10 cellular contexts compared by ENCODE assay signal in the genomic region with DNA sequence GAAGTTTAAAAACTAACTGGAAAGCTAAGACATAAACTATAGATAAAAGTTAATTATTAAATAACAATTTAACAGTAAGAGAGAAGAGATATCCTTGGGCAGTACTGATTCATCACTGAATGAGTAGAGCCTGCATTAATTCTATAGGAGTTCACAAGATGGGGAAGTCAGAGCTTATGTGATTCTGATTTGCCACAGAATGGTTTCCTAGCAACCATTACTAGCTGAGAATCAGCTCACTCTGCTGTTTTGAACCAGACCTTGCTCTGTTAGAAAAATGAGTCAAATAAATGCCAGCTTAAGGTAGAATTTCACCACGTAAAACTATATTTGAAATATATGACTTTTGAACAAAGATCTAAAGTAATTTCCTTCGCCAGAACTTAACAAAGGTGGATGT.
DNase-seq lines count a peak whose midpoint lies in the region; ATAC-seq and TF ChIP-seq lines count a peak whose summit lies in the region.
"Had no signal": no experiment of that assay in that cellular context is flagged by ENCODE, and none has a peak within 500 bp of the region (broad histone marks: within the 10 kb centered on the region; RNA-seq: fewer than 3 reads in every experiment).

No MANE protein-coding gene starts in this region.

- H3F3A ChIP-seq in Loucy (ENCODE audit: low read depth) = peaks cover 23% of the 10 kb centered on the region
- no peaks in the 10 kb centered on the region for H3F3A ChIP-seq in smooth muscle cell (ENCODE audit: low read depth)

- WGBS in smooth muscle cell (ENCODE audit: low lambda C conversion rate) = 91% methylated on average over 2 of the region's 2 CpGs

- peak; percentile 62 for ATAC-seq in stimulated activated memory B cell treated with anti-CD40 and anti-IgM and Interleukin-4, amounts not matched to agents 10 μg/mL and 1 μg/mL and 100 μg/mL, for 72 hours

- H2AFZ ChIP-seq in Loucy (ENCODE audit: low read length) (no peak overlapping the region; the same call in 1 of the 2 replicates), smooth muscle cell (ENCODE audit: low read depth) (no peak overlapping the region)

- H3K4me1 Mint-ChIP-seq in activated T-cell treated with anti-CD3 and anti-CD28 coated beads, Interleukin-2, amount 50 U/mL, for 24 hours (ENCODE audit: low read depth) = peaks cover 79% of the 10 kb centered on the region
- H3K4me1 Mint-ChIP-seq in activated T-helper 2 cell treated with anti-CD3 and anti-CD28 coated beads, Interferon-gamma antibody, Interleukin-2, Interleukin-4, amounts not matched to agents 10 μg/mL and 5 μg/mL and 100 μg/mL, durations not matched to agents 14 hours and 24 hours and 36 hours (ENCODE audit: low read depth) = peaks cover 67% of the 10 kb centered on the region
- H3K4me1 Mint-ChIP-seq in stimulated activated memory B cell treated with anti-CD40 and anti-IgM and Interleukin-4, amounts not matched to agents 10 μg/mL and 1 μg/mL and 100 μg/mL, for 72 hours = peaks cover 19% of the 10 kb centered on the region
- H3K4me1 Mint-ChIP-seq in CD14-positive monocyte = peaks cover 4% of the 10 kb centered on the region

- H3K9ac ChIP-seq in Loucy (ENCODE audit: low read depth, low read length, poor library complexity, severe bottlenecking) (peak overlapping the region; percentile 60), smooth muscle cell (ENCODE audit: low read depth) (no peak overlapping the region)

- peak overlapping the region; percentile 59 for H3K27ac Mint-ChIP-seq in activated T-cell treated with anti-CD3 and anti-CD28 coated beads, Interleukin-2, amount 50 U/mL, for 24 hours
- peak overlapping the region; percentile 80 for H3K27ac Mint-ChIP-seq in activated T-helper 2 cell treated with anti-CD3 and anti-CD28 coated beads, Interferon-gamma antibody, Interleukin-2, Interleukin-4, amounts not matched to agents 10 μg/mL and 5 μg/mL and 100 μg/mL, durations not matched to agents 14 hours and 24 hours and 36 hours
- H3K27ac Mint-ChIP-seq in stimulated activated memory B cell treated with anti-CD40 and anti-IgM and Interleukin-4, amounts not matched to agents 10 μg/mL and 1 μg/mL and 100 μg/mL, for 72 hours = peak overlapping the region; percentile 75
- H3K27ac Mint-ChIP-seq in CD14-positive monocyte = no peak overlapping the region

- H3K27me3 ChIP-seq in Loucy (ENCODE audit: insufficient read depth, low read length, poor library complexity, severe bottlenecking) (no peaks in the 10 kb centered on the region), smooth muscle cell (ENCODE audit: low read depth) (peaks cover 58% of the 10 kb centered on the region)
- H3K27me3 ChIP-seq: SJSA1, upper lobe of right lung had no signal

- H3K4me3 Mint-ChIP-seq in activated T-cell treated with anti-CD3 and anti-CD28 coated beads, Interleukin-2, amount 50 U/mL, for 24 hours = peak overlapping the region; percentile 33
- H3K4me3 Mint-ChIP-seq in activated T-helper 2 cell treated with anti-CD3 and anti-CD28 coated beads, Interferon-gamma antibody, Interleukin-2, Interleukin-4, amounts not matched to agents 10 μg/mL and 5 μg/mL and 100 μg/mL, durations not matched to agents 14 hours and 24 hours and 36 hours (ENCODE audit: low read depth) = peak overlapping the region; percentile 56
- H3K4me3 Mint-ChIP-seq in stimulated activated memory B cell treated with anti-CD40 and anti-IgM and Interleukin-4, amounts not matched to agents 10 μg/mL and 1 μg/mL and 100 μg/mL, for 72 hours = no peak overlapping the region
- H3K4me3 Mint-ChIP-seq in CD14-positive monocyte = no peak overlapping the region

- H3K36me3 Mint-ChIP-seq in activated T-cell treated with anti-CD3 and anti-CD28 coated beads, Interleukin-2, amount 50 U/mL, for 24 hours (ENCODE audit: low read depth) = peaks cover 2% of the 10 kb centered on the region
- peaks cover 25% of the 10 kb centered on the region for H3K36me3 Mint-ChIP-seq in activated T-helper 2 cell treated with anti-CD3 and anti-CD28 coated beads, Interferon-gamma antibody, Interleukin-2, Interleukin-4, amounts not matched to agents 10 μg/mL and 5 μg/mL and 100 μg/mL, durations not matched to agents 14 hours and 24 hours and 36 hours (ENCODE audit: low read depth)
- H3K36me3 Mint-ChIP-seq in stimulated activated memory B cell treated with anti-CD40 and anti-IgM and Interleukin-4, amounts not matched to agents 10 μg/mL and 1 μg/mL and 100 μg/mL, for 72 hours = no peaks in the 10 kb centered on the region
- H3K36me3 Mint-ChIP-seq in CD14-positive monocyte = no peaks in the 10 kb centered on the region

- intact Hi-C loops in activated T-helper 2 cell treated with anti-CD3 and anti-CD28 coated beads, Interferon-gamma antibody, Interleukin-2, Interleukin-4, amounts not matched to agents 10 μg/mL and 5 μg/mL and 100 μg/mL, durations not matched to agents 14 hours and 24 hours and 36 hours (cut with micrococcal nuclease) = loop anchor here (1.0 to 2.0 kb wide), 3 partner anchors 434 to 640 kb away; partner anchors contain the start of gene FUT8
- intact Hi-C loops in CD14-positive monocyte (cut with micrococcal nuclease) = no loop called here

- H3K4me3 ChIP-seq in Loucy (ENCODE audit: low read length, poor library complexity, severe bottlenecking) = peak overlapping the region; percentile 64
- no peak overlapping the region for H3K4me3 ChIP-seq in smooth muscle cell
- H3K4me3 ChIP-seq: SJSA1, upper lobe of right lung had no signal

- no peak for DNase-seq in activated T-cell treated with anti-CD3 and anti-CD28 coated beads, Interleukin-2, amount 50 U/mL, for 24 hours
- no peak for DNase-seq in activated T-cell treated with anti-CD3 and anti-CD28 coated beads, Interleukin-2, amount 50 U/mL, for 48 hours
- DNase-seq in activated T-helper 2 cell treated with anti-CD3 and anti-CD28 coated beads, Interferon-gamma antibody, Interleukin-2, Interleukin-4, amounts not matched to agents 10 μg/mL and 5 μg/mL and 100 μg/mL, durations not matched to agents 14 hours and 24 hours and 36 hours (ENCODE audit: low spot score) = no peak
- DNase-seq in glomerular visceral epithelial cell (ENCODE audit: extremely low spot score) (no peak), CD14-positive monocyte (ENCODE audit: low spot score) (no peak), smooth muscle cell (lab: John Stamatoyannopoulos, UW; ENCODE audit: unreplicated experiment) (no peak)
- DNase-seq: upper lobe of right lung had no signal

- H3K79me2 ChIP-seq in Loucy (ENCODE audit: insufficient read depth, low read length) = no peaks in the 10 kb centered on the region
- no peaks in the 10 kb centered on the region for H3K79me2 ChIP-seq in smooth muscle cell (ENCODE audit: low read depth)

- H3K9me3 ChIP-seq in Loucy (ENCODE audit: insufficient read depth, low read depth, low read length) (no peaks in the 10 kb centered on the region), smooth muscle cell (replicated peaks; ENCODE audit: low read depth) (no peaks in the 10 kb centered on the region)
- H3K9me3 ChIP-seq: SJSA1, upper lobe of right lung had no signal

- TF ChIP-seq CTCF in Loucy (conservative IDR thresholded peaks at IDR 0.05; ENCODE audit: low read length) (no peak), CD14-positive monocyte (IDR thresholded peaks at IDR 0.05) (no peak), smooth muscle cell (IDR thresholded peaks at IDR 0.05; ENCODE audit: borderline replicate concordance, insufficient read depth, poor library complexity, severe bottlenecking) (no peak)

- H3K9me2 ChIP-seq in Loucy (replicated peaks; ENCODE audit: low read depth, low read length) = no peaks in the 10 kb centered on the region

- H3K9me3 Mint-ChIP-seq in activated T-cell treated with anti-CD3 and anti-CD28 coated beads, Interleukin-2, amount 50 U/mL, for 24 hours = peaks cover 6% of the 10 kb centered on the region
- H3K9me3 Mint-ChIP-seq in activated T-helper 2 cell treated with anti-CD3 and anti-CD28 coated beads, Interferon-gamma antibody, Interleukin-2, Interleukin-4, amounts not matched to agents 10 μg/mL and 5 μg/mL and 100 μg/mL, durations not matched to agents 14 hours and 24 hours and 36 hours = peaks cover 17% of the 10 kb centered on the region
- H3K9me3 Mint-ChIP-seq in stimulated activated memory B cell treated with anti-CD40 and anti-IgM and Interleukin-4, amounts not matched to agents 10 μg/mL and 1 μg/mL and 100 μg/mL, for 72 hours = no peaks in the 10 kb centered on the region
- peaks cover 0 to 2% (median 0%) of the 10 kb centered on the region in 7 donors for H3K9me3 Mint-ChIP-seq in CD14-positive monocyte

- H4K20me1 ChIP-seq in Loucy (ENCODE audit: insufficient read depth, low read length, poor library complexity, severe bottlenecking) (no peaks in the 10 kb centered on the region), smooth muscle cell (ENCODE audit: low read depth) (no peaks in the 10 kb centered on the region)

- H3K4me2 ChIP-seq in Loucy (ENCODE audit: low read depth, low read length, poor library complexity, severe bottlenecking) (peak overlapping the region; percentile 93), smooth muscle cell (no peak overlapping the region)

- no peaks in the 10 kb centered on the region for H3K27me3 Mint-ChIP-seq in activated T-cell treated with anti-CD3 and anti-CD28 coated beads, Interleukin-2, amount 50 U/mL, for 24 hours
- no peaks in the 10 kb centered on the region for H3K27me3 Mint-ChIP-seq in activated T-helper 2 cell treated with anti-CD3 and anti-CD28 coated beads, Interferon-gamma antibody, Interleukin-2, Interleukin-4, amounts not matched to agents 10 μg/mL and 5 μg/mL and 100 μg/mL, durations not matched to agents 14 hours and 24 hours and 36 hours (ENCODE audit: low read depth)
- no peaks in the 10 kb centered on the region for H3K27me3 Mint-ChIP-seq in stimulated activated memory B cell treated with anti-CD40 and anti-IgM and Interleukin-4, amounts not matched to agents 10 μg/mL and 1 μg/mL and 100 μg/mL, for 72 hours
- no peaks in the 10 kb centered on the region for H3K27me3 Mint-ChIP-seq in CD14-positive monocyte (ENCODE audit: low read depth in 3 of 3)

- H3K4me1 ChIP-seq in Loucy (ENCODE audit: insufficient read depth, low read length, poor library complexity, severe bottlenecking) = peaks cover 65% of the 10 kb centered on the region
- peaks cover 5% of the 10 kb centered on the region for H3K4me1 ChIP-seq in smooth muscle cell (ENCODE audit: low read depth)
- H3K4me1 ChIP-seq: SJSA1, upper lobe of right lung had no signal

- no peak overlapping the region for H3K27ac ChIP-seq in smooth muscle cell (ENCODE audit: low read depth)
- H3K27ac ChIP-seq: SJSA1, upper lobe of right lung had no signal

- H3K36me3 ChIP-seq in Loucy (ENCODE audit: insufficient read depth, low read length) (no peaks in the 10 kb centered on the region), smooth muscle cell (ENCODE audit: low read depth) (no peaks in the 10 kb centered on the region)
- H3K36me3 ChIP-seq: SJSA1, upper lobe of right lung had no signal

Comparison
In these comparisons a context has a peak if more than half of its experiments do, and no peak if none do; other contexts are left out.
1. H3K27ac Mint-ChIP-seq: peak in activated T-cell treated with anti-CD3 and anti-CD28 coated beads, Interleukin-2, amount 50 U/mL, for 24 hours (single experiment), activated T-helper 2 cell treated with anti-CD3 and anti-CD28 coated beads, Interferon-gamma antibody, Interleukin-2, Interleukin-4, amounts not matched to agents 10 μg/mL and 5 μg/mL and 100 μg/mL, durations not matched to agents 14 hours and 24 hours and 36 hours (single experiment) and stimulated activated memory B cell treated with anti-CD40 and anti-IgM and Interleukin-4, amounts not matched to agents 10 μg/mL and 1 μg/mL and 100 μg/mL, for 72 hours (single experiment); none in CD14-positive monocyte (0 of 7).
2. H3K4me3 Mint-ChIP-seq: peak in activated T-cell treated with anti-CD3 and anti-CD28 coated beads, Interleukin-2, amount 50 U/mL, for 24 hours (single experiment) and activated T-helper 2 cell treated with anti-CD3 and anti-CD28 coated beads, Interferon-gamma antibody, Interleukin-2, Interleukin-4, amounts not matched to agents 10 μg/mL and 5 μg/mL and 100 μg/mL, durations not matched to agents 14 hours and 24 hours and 36 hours (single experiment); none in stimulated activated memory B cell treated with anti-CD40 and anti-IgM and Interleukin-4, amounts not matched to agents 10 μg/mL and 1 μg/mL and 100 μg/mL, for 72 hours (single experiment) and CD14-positive monocyte (0 of 2).